In the genomic region with DNA sequence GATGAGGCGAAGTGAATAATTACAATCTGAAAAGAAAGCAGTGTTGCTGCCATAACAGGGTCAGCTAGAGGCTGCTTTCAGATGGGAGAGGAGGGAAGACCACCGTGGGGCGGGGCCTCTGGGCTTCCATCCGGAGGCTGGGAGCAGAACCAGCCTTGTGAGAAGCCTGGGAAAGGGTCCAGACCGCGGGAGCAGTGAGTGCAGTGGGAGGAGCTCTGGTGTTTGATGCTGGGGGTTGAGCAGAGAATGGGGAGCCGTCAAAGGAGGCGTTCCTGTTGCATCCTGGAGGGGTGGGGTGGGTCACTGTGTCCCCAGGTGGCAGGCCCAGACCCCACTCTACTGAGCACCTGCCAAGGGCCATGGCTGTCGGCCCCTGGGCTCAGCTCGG, we compare ENCODE assay signal across 1 cellular context.
TF ChIP-seq lines count a peak whose summit lies in the region.

No MANE protein-coding gene starts in this region.

TF ChIP-seq in GM12878, 131 proteins besides CTCF, POLR2A, EP300 and RAD21:
- TF ChIP-seq, protein P1, sequence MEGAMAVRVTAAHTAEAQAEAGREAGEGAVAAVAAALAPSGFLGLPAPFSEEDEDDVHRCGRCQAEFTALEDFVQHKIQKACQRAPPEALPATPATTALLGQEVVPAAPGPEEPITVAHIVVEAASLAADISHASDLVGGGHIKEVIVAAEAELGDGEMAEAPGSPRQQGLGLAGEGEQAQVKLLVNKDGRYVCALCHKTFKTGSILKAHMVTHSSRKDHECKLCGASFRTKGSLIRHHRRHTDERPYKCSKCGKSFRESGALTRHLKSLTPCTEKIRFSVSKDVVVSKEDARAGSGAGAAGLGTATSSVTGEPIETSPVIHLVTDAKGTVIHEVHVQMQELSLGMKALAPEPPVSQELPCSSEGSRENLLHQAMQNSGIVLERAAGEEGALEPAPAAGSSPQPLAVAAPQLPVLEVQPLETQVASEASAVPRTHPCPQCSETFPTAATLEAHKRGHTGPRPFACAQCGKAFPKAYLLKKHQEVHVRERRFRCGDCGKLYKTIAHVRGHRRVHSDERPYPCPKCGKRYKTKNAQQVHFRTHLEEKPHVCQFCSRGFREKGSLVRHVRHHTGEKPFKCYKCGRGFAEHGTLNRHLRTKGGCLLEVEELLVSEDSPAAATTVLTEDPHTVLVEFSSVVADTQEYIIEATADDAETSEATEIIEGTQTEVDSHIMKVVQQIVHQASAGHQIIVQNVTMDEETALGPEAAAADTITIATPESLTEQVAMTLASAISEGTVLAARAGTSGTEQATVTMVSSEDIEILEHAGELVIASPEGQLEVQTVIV (IDR thresholded peaks at IDR 0.05; ENCODE audit: borderline replicate concordance, partially characterized antibody): no peak
- TF ChIP-seq ZNF207 (IDR thresholded peaks at IDR 0.05; ENCODE audit: borderline replicate concordance) (no peak), PAX5 (IDR thresholded peaks at IDR 0.05; ENCODE audit: borderline replicate concordance, low read depth, low read length) (no peak), ZNF384 (IDR thresholded peaks at IDR 0.05; ENCODE audit: borderline replicate concordance, low read depth, low read length) (no peak), ZNF274 (IDR thresholded peaks at IDR 0.05; ENCODE audit: insufficient read depth, insufficient read length) (no peak), ETV6 (conservative IDR thresholded peaks at IDR 0.05 in 1 of 2, IDR thresholded peaks at IDR 0.05 in 1 of 2; ENCODE audit: borderline replicate concordance in 1 of 2, low read depth in 1 of 2) (no peak), SUZ12 (IDR thresholded peaks at IDR 0.05; ENCODE audit: unreplicated experiment) (no peak), RUNX3 (IDR thresholded peaks at IDR 0.05; ENCODE audit: low read length) (no peak), FOXK2 (IDR thresholded peaks at IDR 0.05) (no peak), POU2F2 (IDR thresholded peaks at IDR 0.05; ENCODE audit: borderline replicate concordance, low read depth, low read length) (no peak), STAT3 (IDR thresholded peaks at IDR 0.05; ENCODE audit: low read depth, low read length) (no peak), RFX5 (IDR thresholded peaks at IDR 0.05; ENCODE audit: low read depth, low read length) (no peak), FOS (IDR thresholded peaks at IDR 0.05; ENCODE audit: borderline replicate concordance, extremely low read depth, insufficient read length) (no peak), RBBP5 (conservative IDR thresholded peaks at IDR 0.05) (no peak), RAD51 (IDR thresholded peaks at IDR 0.05) (no peak)
- TF ChIP-seq, protein P2, sequence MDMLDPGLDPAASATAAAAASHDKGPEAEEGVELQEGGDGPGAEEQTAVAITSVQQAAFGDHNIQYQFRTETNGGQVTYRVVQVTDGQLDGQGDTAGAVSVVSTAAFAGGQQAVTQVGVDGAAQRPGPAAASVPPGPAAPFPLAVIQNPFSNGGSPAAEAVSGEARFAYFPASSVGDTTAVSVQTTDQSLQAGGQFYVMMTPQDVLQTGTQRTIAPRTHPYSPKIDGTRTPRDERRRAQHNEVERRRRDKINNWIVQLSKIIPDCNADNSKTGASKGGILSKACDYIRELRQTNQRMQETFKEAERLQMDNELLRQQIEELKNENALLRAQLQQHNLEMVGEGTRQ (IDR thresholded peaks at IDR 0.05; ENCODE audit: borderline replicate concordance, low read depth, low read length): no peak
- TF ChIP-seq, protein P3, sequence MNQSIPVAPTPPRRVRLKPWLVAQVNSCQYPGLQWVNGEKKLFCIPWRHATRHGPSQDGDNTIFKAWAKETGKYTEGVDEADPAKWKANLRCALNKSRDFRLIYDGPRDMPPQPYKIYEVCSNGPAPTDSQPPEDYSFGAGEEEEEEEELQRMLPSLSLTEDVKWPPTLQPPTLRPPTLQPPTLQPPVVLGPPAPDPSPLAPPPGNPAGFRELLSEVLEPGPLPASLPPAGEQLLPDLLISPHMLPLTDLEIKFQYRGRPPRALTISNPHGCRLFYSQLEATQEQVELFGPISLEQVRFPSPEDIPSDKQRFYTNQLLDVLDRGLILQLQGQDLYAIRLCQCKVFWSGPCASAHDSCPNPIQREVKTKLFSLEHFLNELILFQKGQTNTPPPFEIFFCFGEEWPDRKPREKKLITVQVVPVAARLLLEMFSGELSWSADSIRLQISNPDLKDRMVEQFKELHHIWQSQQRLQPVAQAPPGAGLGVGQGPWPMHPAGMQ (IDR thresholded peaks at IDR 0.05; ENCODE audit: borderline replicate concordance): no peak
